17 cellular contexts compared by ENCODE assay signal in the genomic region with DNA sequence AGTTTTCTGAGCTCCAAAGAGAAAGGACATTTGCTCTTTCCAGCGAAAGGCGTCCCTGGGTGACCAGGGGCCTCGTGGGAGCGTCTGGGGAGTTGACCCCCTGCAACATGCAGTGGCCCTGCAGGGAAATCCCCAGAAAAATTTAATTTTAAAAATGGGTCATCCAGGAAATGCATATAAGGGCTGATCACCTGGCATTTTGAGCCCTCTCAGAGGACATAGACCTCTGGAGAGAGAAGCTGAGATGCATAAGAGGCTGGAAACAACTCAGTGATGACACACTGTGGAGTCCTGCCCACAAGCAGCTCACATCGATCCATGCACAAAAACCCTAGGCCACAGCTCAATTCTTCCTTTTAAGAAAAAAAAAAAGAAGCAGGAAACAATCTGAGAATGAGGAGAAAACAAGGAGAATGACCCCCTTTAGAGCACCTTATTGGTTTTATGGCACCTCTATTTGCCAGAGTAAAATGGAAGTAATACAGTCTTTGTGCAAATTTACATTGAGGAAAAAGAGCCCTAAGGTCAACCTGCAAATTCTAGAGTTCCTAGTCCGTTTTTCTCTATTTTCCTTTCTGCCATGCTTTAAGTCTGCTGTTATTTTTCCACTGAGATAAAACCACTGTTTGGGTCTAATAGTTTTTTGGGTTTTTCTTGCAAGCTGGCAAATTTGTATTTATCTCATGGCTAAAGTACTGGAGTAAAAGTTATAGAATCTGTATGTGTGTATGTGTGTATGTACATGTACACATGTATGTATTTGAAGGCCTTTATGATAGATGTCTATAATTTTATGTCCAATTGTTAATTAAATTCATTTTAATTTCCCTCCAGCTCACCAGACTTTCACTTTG. TPM values are rescaled to one million over a fixed set of nuclear protein-coding genes. Genes with fewer than 3 reads are reported as not detected.
DNase-seq lines count a peak whose midpoint lies in the region; ATAC-seq and TF ChIP-seq lines count a peak whose summit lies in the region.
"Had no signal": no experiment of that assay in that cellular context is flagged by ENCODE, and none has a peak within 500 bp of the region (broad histone marks: within the 10 kb centered on the region; RNA-seq: fewer than 3 reads in every experiment).

No MANE protein-coding gene starts in this region.

- no peak overlapping the region for H3K27ac ChIP-seq in CD4-positive, CD25-positive, alpha-beta regulatory T cell (ENCODE audit: insufficient read depth, low read length, poor library complexity, severe bottlenecking)
- H3K27ac ChIP-seq in OCI-LY1 (ENCODE audit: low read depth, low read length, poor library complexity, severe bottlenecking) (peak overlapping the region; percentile 42), endodermal cell (ENCODE audit: low read depth, low read length) (no peak overlapping the region)
- H3K27ac ChIP-seq: HL-60 had no signal

- no peaks in the 10 kb centered on the region for H4K20me1 ChIP-seq in OCI-LY1 (ENCODE audit: insufficient read depth, low read length)

- H3K9me3 ChIP-seq in CD4-positive, CD25-positive, alpha-beta regulatory T cell (ENCODE audit: control insufficient read depth in 2 of 2, low read length in 2 of 2): peaks cover 6 to 9% of the 10 kb centered on the region in 2 experiments
- peaks cover 40% of the 10 kb centered on the region for H3K9me3 ChIP-seq in OCI-LY1 (ENCODE audit: low read length)
- peaks cover 78% of the 10 kb centered on the region for H3K9me3 ChIP-seq in endodermal cell (ENCODE audit: control insufficient read depth, low read length)
- H3K9me3 ChIP-seq in mucosa of descending colon: peaks cover 10% of the 10 kb centered on the region

- H3K27me3 ChIP-seq in CD4-positive, CD25-positive, alpha-beta regulatory T cell (ENCODE audit: control insufficient read depth, insufficient read depth, low read length): peaks cover 8% of the 10 kb centered on the region
- H3K27me3 ChIP-seq in OCI-LY1 (ENCODE audit: insufficient read depth, low read length) (no peaks in the 10 kb centered on the region), endodermal cell (ENCODE audit: control insufficient read depth, insufficient read depth, low read length, poor library complexity, severe bottlenecking) (peaks cover 8% of the 10 kb centered on the region)

- no peaks in the 10 kb centered on the region for H3K79me2 ChIP-seq in OCI-LY1 (ENCODE audit: insufficient read depth, low read length)

- no peak for ATAC-seq in CD4-positive, CD25-positive, alpha-beta regulatory T cell (ENCODE audit: low read depth in 2 of 2)
- peak; percentile 44 for ATAC-seq in stimulated activated effector memory CD8-positive, alpha-beta T cell treated with anti-CD3 and anti-CD28 coated beads, Interleukin-12 subunit alpha, Interleukin-12 subunit beta, amount 100 ng/mL, for 72 hours
- ATAC-seq in mucosa of descending colon: no peak
- ATAC-seq in GM18517 (IDR thresholded peaks at IDR 0.05; ENCODE audit: unreplicated experiment): no peak
- ATAC-seq in HG02588 (IDR thresholded peaks at IDR 0.05; ENCODE audit: unreplicated experiment): no peak
- ATAC-seq: Panc1 had no signal

- H3K4me3 Mint-ChIP-seq in CD4-positive, CD25-positive, alpha-beta regulatory T cell: no peak overlapping the region
- no peak overlapping the region for H3K4me3 Mint-ChIP-seq in endodermal cell
- H3K4me3 Mint-ChIP-seq in stimulated activated effector memory CD8-positive, alpha-beta T cell treated with anti-CD3 and anti-CD28 coated beads, Interleukin-12 subunit alpha, Interleukin-12 subunit beta, amount 100 ng/mL, for 72 hours: no peak overlapping the region

- no peaks in the 10 kb centered on the region for H3K4me1 ChIP-seq in CD4-positive, CD25-positive, alpha-beta regulatory T cell (ENCODE audit: control insufficient read depth, insufficient read depth, low read length, poor library complexity, severe bottlenecking)
- H3K4me1 ChIP-seq in OCI-LY1 (ENCODE audit: insufficient read depth, low read length, severe bottlenecking) (peaks cover 18% of the 10 kb centered on the region), endodermal cell (ENCODE audit: control insufficient read depth, insufficient read depth, low read length) (no peaks in the 10 kb centered on the region), mucosa of descending colon (ENCODE audit: low read depth) (peaks cover 9% of the 10 kb centered on the region)

- H3K27ac Mint-ChIP-seq in CD4-positive, CD25-positive, alpha-beta regulatory T cell: peak overlapping the region in 2 of 3 donors; percentile 7 to 71
- no peak overlapping the region for H3K27ac Mint-ChIP-seq in endodermal cell
- H3K27ac Mint-ChIP-seq in stimulated activated effector memory CD8-positive, alpha-beta T cell treated with anti-CD3 and anti-CD28 coated beads, Interleukin-12 subunit alpha, Interleukin-12 subunit beta, amount 100 ng/mL, for 72 hours: peak overlapping the region; percentile 3

- H3K9ac ChIP-seq in OCI-LY1 (ENCODE audit: low read length) (no peak overlapping the region), endodermal cell (ENCODE audit: extremely low read depth, low read length, poor library complexity, severe bottlenecking) (no peak overlapping the region)

- H3K36me3 ChIP-seq in CD4-positive, CD25-positive, alpha-beta regulatory T cell (ENCODE audit: control insufficient read depth, insufficient read depth, low read length): no peaks in the 10 kb centered on the region
- peaks cover 4% of the 10 kb centered on the region; the same call in 1 of the 2 replicates for H3K36me3 ChIP-seq in OCI-LY1 (ENCODE audit: insufficient read depth, low read length)
- no peaks in the 10 kb centered on the region for H3K36me3 ChIP-seq in endodermal cell (ENCODE audit: control insufficient read depth, insufficient read depth, low read length)
- H3K36me3 ChIP-seq in mucosa of descending colon (ENCODE audit: low read depth): no peaks in the 10 kb centered on the region

- H3K9me3 Mint-ChIP-seq in CD4-positive, CD25-positive, alpha-beta regulatory T cell: peaks cover 0 to 12% (median 4%) of the 10 kb centered on the region in 7 donors
- peaks cover 83% of the 10 kb centered on the region for H3K9me3 Mint-ChIP-seq in endodermal cell
- peaks cover 6% of the 10 kb centered on the region for H3K9me3 Mint-ChIP-seq in stimulated activated effector memory CD8-positive, alpha-beta T cell treated with anti-CD3 and anti-CD28 coated beads, Interleukin-12 subunit alpha, Interleukin-12 subunit beta, amount 100 ng/mL, for 72 hours

- intact Hi-C loops in mucosa of descending colon (cut with DNase I, micrococcal nuclease): no loop called here

- TF ChIP-seq CTCF in OCI-LY1 (IDR thresholded peaks at IDR 0.05; ENCODE audit: low read length) (no peak), endodermal cell (conservative IDR thresholded peaks at IDR 0.05) (no peak), mucosa of descending colon (IDR thresholded peaks at IDR 0.05) (no peak)

- no peaks in the 10 kb centered on the region for H3K9me2 ChIP-seq in OCI-LY1 (ENCODE audit: low read depth, low read length)

- peaks cover 0 to 6% (median 2%) of the 10 kb centered on the region in 4 donors for H3K4me1 Mint-ChIP-seq in CD4-positive, CD25-positive, alpha-beta regulatory T cell
- H3K4me1 Mint-ChIP-seq in endodermal cell: no peaks in the 10 kb centered on the region
- peaks cover 10% of the 10 kb centered on the region for H3K4me1 Mint-ChIP-seq in stimulated activated effector memory CD8-positive, alpha-beta T cell treated with anti-CD3 and anti-CD28 coated beads, Interleukin-12 subunit alpha, Interleukin-12 subunit beta, amount 100 ng/mL, for 72 hours

- peak overlapping the region; percentile 92 for H2AFZ ChIP-seq in OCI-LY1 (ENCODE audit: low read length)

- H3K27me3 Mint-ChIP-seq in CD4-positive, CD25-positive, alpha-beta regulatory T cell: peaks cover 38% of the 10 kb centered on the region
- peaks cover 18% of the 10 kb centered on the region for H3K27me3 Mint-ChIP-seq in endodermal cell (ENCODE audit: insufficient read depth)

- no peak for DNase-seq in CD4-positive, CD25-positive, alpha-beta regulatory T cell
- DNase-seq in endodermal cell (no peak), mucosa of descending colon (no peak)
- DNase-seq in stimulated activated effector memory CD8-positive, alpha-beta T cell treated with anti-CD3 and anti-CD28 coated beads, Interleukin-12 subunit alpha, Interleukin-12 subunit beta, amount 100 ng/mL, for 72 hours (ENCODE audit: low spot score in 2 of 2): no peak
- DNase-seq: DND-41, GDM1, KG1, NCI-H1436 treated with DMSO at 0.1 percent for 48 hours, NCI-H2029 treated with DMSO at 0.1 percent for 48 hours, NCI-H2171 treated with DMSO at 0.1 percent for 48 hours, NCI-H446 treated with DMSO at 0.1 percent for 48 hours, NCI-H774 had no signal

- no peaks in the 10 kb centered on the region for H3K36me3 Mint-ChIP-seq in CD4-positive, CD25-positive, alpha-beta regulatory T cell
- H3K36me3 Mint-ChIP-seq in endodermal cell (ENCODE audit: low read depth): peaks cover 14% of the 10 kb centered on the region
- no peaks in the 10 kb centered on the region for H3K36me3 Mint-ChIP-seq in stimulated activated effector memory CD8-positive, alpha-beta T cell treated with anti-CD3 and anti-CD28 coated beads, Interleukin-12 subunit alpha, Interleukin-12 subunit beta, amount 100 ng/mL, for 72 hours

- H3K4me3 ChIP-seq in CD4-positive, CD25-positive, alpha-beta regulatory T cell (ENCODE audit: low read depth, low read length): no peak overlapping the region
- peak overlapping the region; percentile 30 for H3K4me3 ChIP-seq in OCI-LY1 (ENCODE audit: low read depth, low read length, poor library complexity, severe bottlenecking)
- peak overlapping the region; percentile 26 for H3K4me3 ChIP-seq in endodermal cell (ENCODE audit: low read length)
- H3K4me3 ChIP-seq in mucosa of descending colon: no peak overlapping the region

- peak overlapping the region; percentile 42 for H3K4me2 ChIP-seq in OCI-LY1 (ENCODE audit: low read length)

- WGBS in endodermal cell (ENCODE audit: insufficient coverage in 1 of 2, insufficient read length in 1 of 2), 2 experiments: 89 to 100% methylated on average over 2 to 6 of the region's 6 CpGs

- H3F3A ChIP-seq in OCI-LY1 (ENCODE audit: insufficient read depth, low read length): no peaks in the 10 kb centered on the region

RNA-seq across cellular contexts. Expression of gene BDH1, which starts 6.9 kb away (rescaled TPM):
- total RNA-seq in CD4-positive, CD25-positive, alpha-beta regulatory T cell: 20.3 TPM
- 10 to 100 TPM; 13.5 to 29.8 (median 22.2) TPM for polyA plus RNA-seq in CD4-positive, CD25-positive, alpha-beta regulatory T cell
- total RNA-seq in endodermal cell: 10 to 100 TPM; 32.5 to 49.0 TPM
- 11.3 TPM for polyA plus RNA-seq in endodermal cell (2013, experiment 1 of 2)
- polyA plus RNA-seq in endodermal cell (2013, experiment 2 of 2): 8.7 TPM
- total RNA-seq in mucosa of descending colon: 100 to 1,000 TPM in 2 of 3 donors, 10 to 100 TPM in 1; 79.3 to 246 (median 160) TPM

Comparison
In these comparisons a context has a peak if more than half of its experiments do, and no peak if none do; other contexts are left out.
1. H3K4me3 ChIP-seq: peak in OCI-LY1 (single experiment) and endodermal cell (single experiment); none in CD4-positive, CD25-positive, alpha-beta regulatory T cell (single experiment) and mucosa of descending colon (single experiment).